In genomic region chr3:142053244-142053643, GRCh38 we compare ENCODE assay signal across 20 cellular contexts.
A peak's percentile ranks its signal among the peaks of the same experiment; 100 is the strongest.
DNase-seq lines count a peak whose midpoint lies in the region; ATAC-seq and TF ChIP-seq lines count a peak whose summit lies in the region.
"Had no signal": no experiment of that assay in that cellular context is flagged by ENCODE, and none has a peak within 500 bp of the region (broad histone marks: within the 10 kb centered on the region; RNA-seq: fewer than 3 reads in every experiment).

No MANE protein-coding gene starts in this region.

- peaks cover 0 to 5% of the 10 kb centered on the region in 2 donors for H3K9me3 Mint-ChIP-seq in stimulated activated naive CD8-positive, alpha-beta T cell treated with anti-CD3 and anti-CD28 coated beads, Interleukin-15, amount 100 ng/mL, for 72 hours

- intact Hi-C loops in Right ventricle myocardium superior (cut with DNase I): no loop called here

- no peaks in the 10 kb centered on the region for H3K9me3 ChIP-seq in MG63
- H3K9me3 ChIP-seq: HAP-1, SJSA1 had no signal

- no peak overlapping the region for H3K27ac Mint-ChIP-seq in stimulated activated naive CD8-positive, alpha-beta T cell treated with anti-CD3 and anti-CD28 coated beads, Interleukin-15, amount 100 ng/mL, for 72 hours

- no peaks in the 10 kb centered on the region for H3K27me3 Mint-ChIP-seq in stimulated activated naive CD8-positive, alpha-beta T cell treated with anti-CD3 and anti-CD28 coated beads, Interleukin-15, amount 100 ng/mL, for 72 hours

- H3K4me3 Mint-ChIP-seq in stimulated activated naive CD8-positive, alpha-beta T cell treated with anti-CD3 and anti-CD28 coated beads, Interleukin-15, amount 100 ng/mL, for 72 hours: no peak overlapping the region

- no peak overlapping the region for H3K4me3 ChIP-seq in MG63
- no peak overlapping the region for H3K4me3 ChIP-seq in fibroblast of the aortic adventitia (ENCODE audit: low read depth, low read length)
- H3K4me3 ChIP-seq: HAP-1, SJSA1 had no signal

- no peaks in the 10 kb centered on the region for H3K36me3 ChIP-seq in MG63
- H3K36me3 ChIP-seq: HAP-1, SJSA1 had no signal

- peak; percentile 59 for ATAC-seq in stimulated activated naive CD8-positive, alpha-beta T cell treated with anti-CD3 and anti-CD28 coated beads, Interleukin-15, amount 100 ng/mL, for 72 hours
- no peak for ATAC-seq in stimulated activated naive CD8-positive, alpha-beta T cell treated with anti-CD3 and anti-CD28 coated beads, Interleukin-15, Interleukin-2, amounts not matched to agents 100 U/mL and 50 U/mL, for 24 hours
- ATAC-seq in Right ventricle myocardium superior (ENCODE audit: poor library complexity) (no peak), HG03460 (IDR thresholded peaks at IDR 0.05; ENCODE audit: unreplicated experiment) (no peak)
- ATAC-seq: PC-3 had no signal

- no peaks in the 10 kb centered on the region for H3K4me1 Mint-ChIP-seq in stimulated activated naive CD8-positive, alpha-beta T cell treated with anti-CD3 and anti-CD28 coated beads, Interleukin-15, amount 100 ng/mL, for 72 hours

- TF ChIP-seq CTCF in fibroblast of the aortic adventitia (IDR thresholded peaks at IDR 0.05; ENCODE audit: insufficient read depth, low read length): no peak

- DNase-seq in stimulated activated naive CD8-positive, alpha-beta T cell treated with anti-CD3 and anti-CD28 coated beads, Interleukin-15, amount 100 ng/mL, for 72 hours: no peak
- DNase-seq in stimulated activated naive CD8-positive, alpha-beta T cell treated with anti-CD3 and anti-CD28 coated beads, Interleukin-15, Interleukin-2, amounts not matched to agents 100 U/mL and 50 U/mL, for 24 hours: no peak
- DNase-seq in MG63 (peak; percentile 20), fibroblast of the aortic adventitia (ENCODE audit: low read depth) (peak; percentile 13), Right ventricle myocardium superior (no peak), SKM-1 (lab: John Stamatoyannopoulos, UW; ENCODE audit: unreplicated experiment) (no peak), HUDEP-2 (lab: John Stamatoyannopoulos, UW; ENCODE audit: unreplicated experiment in 76 of 76) (no peak)
- DNase-seq: ACHN, C1 segment of cervical spinal cord, DMS79 treated with DMSO at 0.1 percent for 48 hours, GDM1, KG1, NCI-H1417 treated with DMSO at 0.1 percent for 48 hours, NCI-H187 treated with DMSO at 0.1 percent for 48 hours, NCI-H226, NCI-H524 treated with DMSO at 0.1 percent for 48 hours, PC-3 had no signal

- H3K27me3 ChIP-seq in MG63: no peaks in the 10 kb centered on the region
- H3K27me3 ChIP-seq: SJSA1 had no signal

Comparison
In these comparisons a context has a peak if more than half of its experiments do, and no peak if none do; other contexts are left out.
1. DNase-seq: peak in MG63 (single experiment) and fibroblast of the aortic adventitia (single experiment); none in stimulated activated naive CD8-positive, alpha-beta T cell treated with anti-CD3 and anti-CD28 coated beads, Interleukin-15, amount 100 ng/mL, for 72 hours (0 of 2), stimulated activated naive CD8-positive, alpha-beta T cell treated with anti-CD3 and anti-CD28 coated beads, Interleukin-15, Interleukin-2, amounts not matched to agents 100 U/mL and 50 U/mL, for 24 hours (single experiment), Right ventricle myocardium superior (single experiment), SKM-1 (single experiment) and HUDEP-2 (0 of 76).